In genomic region chr7:44630791-44631457, GRCh38 we compare ENCODE assay signal across 11 cellular contexts. TPM values are rescaled to one million over a fixed set of nuclear protein-coding genes. Genes with fewer than 3 reads are reported as not detected.
DNase-seq lines count a peak whose midpoint lies in the region; ATAC-seq, FAIRE-seq and TF ChIP-seq lines count a peak whose summit lies in the region.
"Had no signal": no experiment of that assay in that cellular context is flagged by ENCODE, and none has a peak within 500 bp of the region (broad histone marks: within the 10 kb centered on the region; RNA-seq: fewer than 3 reads in every experiment).

No MANE protein-coding gene starts in this region.

- H3K27me3 ChIP-seq in right atrium auricular region (no peaks in the 10 kb centered on the region), mucosa of rectum (ENCODE audit: control insufficient read depth in 2 of 2, insufficient read depth in 2 of 2, low read length in 2 of 2) (no peaks in the 10 kb centered on the region)

- intact Hi-C loops in left cardiac atrium (cut with DNase I): no loop called here
- intact Hi-C loops in activated T-helper 2 cell treated with anti-CD3 and anti-CD28 coated beads, Interferon-gamma antibody, Interleukin-2, Interleukin-4, amounts not matched to agents 10 μg/mL and 5 μg/mL and 100 μg/mL, durations not matched to agents 14 hours and 24 hours and 36 hours (cut with micrococcal nuclease): loop anchor here (10.0 kb wide), 1 partner anchor 166 kb away; no protein-coding TSS in a partner anchor

- no peak for FAIRE-seq in RCC 7860 (lab: Jason Lieb, UNC)
- FAIRE-seq: TTC549 had no signal

- H3K27ac ChIP-seq in right atrium auricular region: peak overlapping the region; percentile 6 to 88
- H3K27ac ChIP-seq in mucosa of rectum (ENCODE audit: low read depth in 2 of 2, low read length in 2 of 2): peak overlapping the region; percentile 40 to 56

- ATAC-seq in left cardiac atrium (no peak), GM18511 (IDR thresholded peaks at IDR 0.05; ENCODE audit: unreplicated experiment) (no peak), GM19351 (IDR thresholded peaks at IDR 0.05; ENCODE audit: unreplicated experiment) (no peak)

- H3K9ac ChIP-seq in mucosa of rectum (ENCODE audit: low read depth in 1 of 2, low read length in 2 of 2): no peak overlapping the region

- H3K36me3 Mint-ChIP-seq in activated T-helper 2 cell treated with anti-CD3 and anti-CD28 coated beads, Interferon-gamma antibody, Interleukin-2, Interleukin-4, amounts not matched to agents 10 μg/mL and 5 μg/mL and 100 μg/mL, durations not matched to agents 14 hours and 24 hours and 36 hours (ENCODE audit: low read depth): peaks cover 59% of the 10 kb centered on the region

- no peaks in the 10 kb centered on the region for H3K27me3 Mint-ChIP-seq in activated T-helper 2 cell treated with anti-CD3 and anti-CD28 coated beads, Interferon-gamma antibody, Interleukin-2, Interleukin-4, amounts not matched to agents 10 μg/mL and 5 μg/mL and 100 μg/mL, durations not matched to agents 14 hours and 24 hours and 36 hours (ENCODE audit: low read depth)

- TF ChIP-seq CTCF in right atrium auricular region (IDR thresholded peaks at IDR 0.05): no peak

- H3K27ac Mint-ChIP-seq in activated T-helper 2 cell treated with anti-CD3 and anti-CD28 coated beads, Interferon-gamma antibody, Interleukin-2, Interleukin-4, amounts not matched to agents 10 μg/mL and 5 μg/mL and 100 μg/mL, durations not matched to agents 14 hours and 24 hours and 36 hours: no peak overlapping the region

- DNase-seq in right atrium auricular region (ENCODE audit: low spot score) (no peak), left cardiac atrium (no peak), AG08395 (ENCODE audit: low spot score) (no peak), RCC 7860 (ENCODE audit: low spot score) (no peak)
- no peak for DNase-seq in activated T-helper 2 cell treated with anti-CD3 and anti-CD28 coated beads, Interferon-gamma antibody, Interleukin-2, Interleukin-4, amounts not matched to agents 10 μg/mL and 5 μg/mL and 100 μg/mL, durations not matched to agents 14 hours and 24 hours and 36 hours (ENCODE audit: low spot score)
- DNase-seq: NCI-H1436 treated with DMSO at 0.1 percent for 48 hours; stimulated activated CD4-positive, alpha-beta T cell treated with anti-CD3 and anti-CD28 coated beads, Interleukin-4, amount 100 ng/mL, for 4 hours had no signal

- no peaks in the 10 kb centered on the region for H3K9me3 Mint-ChIP-seq in activated T-helper 2 cell treated with anti-CD3 and anti-CD28 coated beads, Interferon-gamma antibody, Interleukin-2, Interleukin-4, amounts not matched to agents 10 μg/mL and 5 μg/mL and 100 μg/mL, durations not matched to agents 14 hours and 24 hours and 36 hours

- H3K9me3 ChIP-seq in right atrium auricular region: no peaks in the 10 kb centered on the region
- H3K9me3 ChIP-seq in mucosa of rectum (ENCODE audit: control insufficient read depth in 2 of 2, low read length in 2 of 2): no peaks in the 10 kb centered on the region

- H3K4me3 ChIP-seq in right atrium auricular region: no peak overlapping the region
- no peak overlapping the region for H3K4me3 ChIP-seq in mucosa of rectum (ENCODE audit: low read length in 2 of 2)

- H3K36me3 ChIP-seq in right atrium auricular region: peaks cover 12% of the 10 kb centered on the region
- H3K36me3 ChIP-seq in mucosa of rectum (ENCODE audit: control insufficient read depth in 2 of 2, insufficient read depth in 2 of 2, low read length in 2 of 2): peaks cover 19 to 23% of the 10 kb centered on the region in 2 donors

- H3K4me1 Mint-ChIP-seq in activated T-helper 2 cell treated with anti-CD3 and anti-CD28 coated beads, Interferon-gamma antibody, Interleukin-2, Interleukin-4, amounts not matched to agents 10 μg/mL and 5 μg/mL and 100 μg/mL, durations not matched to agents 14 hours and 24 hours and 36 hours (ENCODE audit: low read depth): peaks cover 54% of the 10 kb centered on the region

- peaks cover 0 to 81% of the 10 kb centered on the region in 2 donors for H3K4me1 ChIP-seq in right atrium auricular region
- peaks cover 39 to 46% of the 10 kb centered on the region in 2 donors for H3K4me1 ChIP-seq in mucosa of rectum (ENCODE audit: control insufficient read depth in 2 of 2, insufficient read depth in 2 of 2, low read length in 2 of 2)

- H3K4me3 Mint-ChIP-seq in activated T-helper 2 cell treated with anti-CD3 and anti-CD28 coated beads, Interferon-gamma antibody, Interleukin-2, Interleukin-4, amounts not matched to agents 10 μg/mL and 5 μg/mL and 100 μg/mL, durations not matched to agents 14 hours and 24 hours and 36 hours (ENCODE audit: low read depth): peak overlapping the region; percentile 8

RNA-seq across cellular contexts. Expression of gene OGDH, which starts 24.5 kb away (rescaled TPM):
- total RNA-seq in right atrium auricular region (100 to 1,000 TPM; 277 to 390 TPM), left cardiac atrium (100 to 1,000 TPM; 343 to 358 TPM)
- total RNA-seq in activated T-helper 2 cell treated with anti-CD3 and anti-CD28 coated beads, Interferon-gamma antibody, Interleukin-2, Interleukin-4, amounts not matched to agents 10 μg/mL and 5 μg/mL and 100 μg/mL, durations not matched to agents 14 hours and 24 hours and 36 hours: 105 and 109 TPM in 2 replicates

RNA-seq across cellular contexts. Expression of gene TMED4, which starts 48.9 kb away (rescaled TPM):
- total RNA-seq in right atrium auricular region (100 to 1,000 TPM; 113 to 120 TPM), left cardiac atrium (10 to 100 TPM; 55.1 to 73.2 TPM)
- 70.3 and 75.1 TPM in 2 replicates for total RNA-seq in activated T-helper 2 cell treated with anti-CD3 and anti-CD28 coated beads, Interferon-gamma antibody, Interleukin-2, Interleukin-4, amounts not matched to agents 10 μg/mL and 5 μg/mL and 100 μg/mL, durations not matched to agents 14 hours and 24 hours and 36 hours

RNA-seq across cellular contexts. Expression of gene DDX56, which starts 57.2 kb away (rescaled TPM):
- 10 to 100 TPM; 24.4 to 28.1 TPM for total RNA-seq in right atrium auricular region
- total RNA-seq in left cardiac atrium: 10 to 100 TPM; 27.8 to 44.4 TPM
- 131 and 135 TPM in 2 replicates for total RNA-seq in activated T-helper 2 cell treated with anti-CD3 and anti-CD28 coated beads, Interferon-gamma antibody, Interleukin-2, Interleukin-4, amounts not matched to agents 10 μg/mL and 5 μg/mL and 100 μg/mL, durations not matched to agents 14 hours and 24 hours and 36 hours
